9 cellular contexts compared by ENCODE assay signal in the genomic region with DNA sequence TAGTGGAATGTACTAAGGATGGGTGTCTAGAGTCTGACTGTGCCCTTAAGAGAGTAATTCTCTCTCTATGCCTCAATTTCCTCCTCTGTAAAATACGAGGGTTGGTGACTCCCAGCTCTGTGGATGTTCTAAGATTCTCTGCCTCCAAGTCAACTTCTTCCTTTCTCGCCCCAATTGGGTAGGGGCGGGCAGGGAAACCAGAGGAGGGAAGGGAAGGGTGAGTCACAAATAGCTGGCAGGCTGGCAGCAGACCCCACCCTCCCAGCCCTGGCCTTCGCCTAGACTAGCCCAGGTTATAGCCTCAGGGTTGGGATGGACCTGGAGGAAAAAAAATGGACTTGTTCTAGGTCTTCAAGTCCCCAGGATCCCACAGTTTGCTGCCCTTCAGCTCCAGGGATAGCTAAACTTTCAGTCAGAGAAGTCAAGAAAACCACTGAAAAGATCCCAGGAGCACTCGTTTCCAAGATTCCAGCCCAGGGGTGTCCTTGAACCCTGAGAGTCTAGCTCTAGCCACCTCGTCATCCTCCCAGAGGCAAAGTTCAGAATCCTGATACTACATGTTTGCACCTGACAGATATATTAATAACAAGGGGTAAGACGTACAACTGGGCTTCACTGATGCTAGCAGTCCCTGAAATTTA. TPM values are rescaled to one million over a fixed set of nuclear protein-coding genes. Genes with fewer than 3 reads are reported as not detected.
DNase-seq lines count a peak whose midpoint lies in the region; ATAC-seq, FAIRE-seq and TF ChIP-seq lines count a peak whose summit lies in the region.
"Had no signal": no experiment of that assay in that cellular context is flagged by ENCODE, and none has a peak within 500 bp of the region (broad histone marks: within the 10 kb centered on the region; RNA-seq: fewer than 3 reads in every experiment).

No MANE protein-coding gene starts in this region.

- intact Hi-C loops in naive thymus-derived CD4-positive, alpha-beta T cell (cut with micrococcal nuclease), result loop anchor here in 1 of 2 donors (5.0 kb wide), 1 partner anchor 1589 kb away; a partner anchor contains a TSS
- intact Hi-C loops in sigmoid colon (cut with DNase I), result no loop called here

- peak overlapping the region; percentile 90 to 100 (median 97) for H3K4me2 ChIP-seq in BLaER1 treated with 17β-estradiol and CSF1 and Interleukin-3, amounts not matched to agents 10 nM and 100 nM

- H3K9ac ChIP-seq in BLaER1 treated with 17β-estradiol and CSF1 and Interleukin-3, amounts not matched to agents 10 nM and 100 nM, result peak overlapping the region; percentile 77 to 97 (median 90); a peak in 19 of 22 replicates

- H3K4me1 ChIP-seq in BLaER1 treated with 17β-estradiol and CSF1 and Interleukin-3, amounts not matched to agents 10 nM and 100 nM, result peaks cover 51 to 71% (median 64%) of the 10 kb centered on the region in 10 experiments
- H3K4me1 ChIP-seq in naive thymus-derived CD4-positive, alpha-beta T cell (ENCODE audit: control insufficient read depth in 2 of 2, insufficient read depth in 2 of 2, low read length in 2 of 2), result peaks cover 43 to 56% of the 10 kb centered on the region in 2 donors
- peaks cover 0 to 48% (median 36%) of the 10 kb centered on the region in 4 donors for H3K4me1 ChIP-seq in sigmoid colon

- POLR2A ChIA-PET in naive thymus-derived CD4-positive, alpha-beta T cell (lab: Charles Lee), result interaction anchor here (0.6 to 27.1 kb wide), 17 partner anchors 1 to 427 kb away, joined by 3 to 728 read pairs (median 4); a partner anchor contains a TSS

- H3K36me3 Mint-ChIP-seq in naive thymus-derived CD4-positive, alpha-beta T cell, result peaks cover 15 to 62% (median 50%) of the 10 kb centered on the region in 5 donors

- H3K27ac ChIP-seq in BLaER1 treated with 17β-estradiol and CSF1 and Interleukin-3, amounts not matched to agents 10 nM and 100 nM, result peak overlapping the region; percentile 41 to 97 (median 91); a peak in 18 of 22 replicates
- H3K27ac ChIP-seq in KOPT-K1 (ENCODE audit: low read depth, low read length, poor library complexity, severe bottlenecking) (peak overlapping the region; percentile 98), sigmoid colon (peak overlapping the region in 2 of 4 donors; percentile 15 to 98)
- H3K27ac ChIP-seq in naive thymus-derived CD4-positive, alpha-beta T cell (ENCODE audit: low read depth, low read length), result peak overlapping the region; percentile 90

- TF ChIP-seq CTCF in bronchial epithelial cell (IDR thresholded peaks at IDR 0.05; ENCODE audit: insufficient read depth, low read length, severe bottlenecking) (no peak), sigmoid colon (IDR thresholded peaks at IDR 0.05) (no peak)

- H3K27ac Mint-ChIP-seq in naive thymus-derived CD4-positive, alpha-beta T cell, result peak overlapping the region; percentile 96 to 100 (median 97)

- H3K4me3 ChIP-seq in BLaER1 treated with 17β-estradiol and CSF1 and Interleukin-3, amounts not matched to agents 10 nM and 100 nM, result peak overlapping the region in 9 of 10 experiments; percentile 77 to 89 (median 79); a peak in 17 of 20 replicates
- H3K4me3 ChIP-seq in bronchial epithelial cell (ENCODE audit: low read depth, low read length) (peak overlapping the region; percentile 86), sigmoid colon (peak overlapping the region in 1 of 4 donors; percentile 87)
- peak overlapping the region; percentile 82 for H3K4me3 ChIP-seq in naive thymus-derived CD4-positive, alpha-beta T cell (ENCODE audit: low read length)

- peak; percentile 96 for DNase-seq in bronchial epithelial cell (ENCODE audit: low read depth)
- DNase-seq in naive thymus-derived CD4-positive, alpha-beta T cell, result no peak
- no peak for DNase-seq in AML-193 (lab: John Stamatoyannopoulos, UW)
- DNase-seq in sigmoid colon, result no peak
- DNase-seq in DMS53 treated with DMSO at 0.1 percent for 48 hours (lab: John Stamatoyannopoulos, UW; ENCODE audit: unreplicated experiment), result no peak
- DNase-seq: NCI-H345 had no signal

- H3K27me3 Mint-ChIP-seq in naive thymus-derived CD4-positive, alpha-beta T cell, result no peaks in the 10 kb centered on the region

- H3K9me3 Mint-ChIP-seq in naive thymus-derived CD4-positive, alpha-beta T cell, result peaks cover 0 to 10% (median 0%) of the 10 kb centered on the region in 11 donors

- H3K4me1 Mint-ChIP-seq in naive thymus-derived CD4-positive, alpha-beta T cell, result peaks cover 47 to 67% (median 58%) of the 10 kb centered on the region in 7 donors

- peak in 1 of 2 donors; percentile 12 for TF ChIP-seq POLR2A in sigmoid colon (IDR thresholded peaks at IDR 0.05)

- CTCF ChIA-PET in naive thymus-derived CD4-positive, alpha-beta T cell (lab: Charles Lee), result interaction anchor here (0.8 to 4.6 kb wide), 6 partner anchors 9 to 196 kb away, joined by 3 to 22 read pairs (median 4); a partner anchor contains a TSS

- peaks cover 19 to 39% (median 23%) of the 10 kb centered on the region in 11 experiments for H3K36me3 ChIP-seq in BLaER1 treated with 17β-estradiol and CSF1 and Interleukin-3, amounts not matched to agents 10 nM and 100 nM
- H3K36me3 ChIP-seq in KOPT-K1 (ENCODE audit: insufficient read depth, low read length) (peaks cover 58% of the 10 kb centered on the region), bronchial epithelial cell (ENCODE audit: control insufficient read depth, insufficient read depth, low read length) (peaks cover 13% of the 10 kb centered on the region), sigmoid colon (peaks cover 0 to 3% (median 0%) of the 10 kb centered on the region in 4 donors)
- H3K36me3 ChIP-seq in naive thymus-derived CD4-positive, alpha-beta T cell (ENCODE audit: control insufficient read depth in 2 of 3, insufficient read depth in 3 of 3, low read length in 3 of 3), result peaks cover 4 to 36% (median 11%) of the 10 kb centered on the region in 3 experiments

- H3K9me3 ChIP-seq in BLaER1 treated with 17β-estradiol and CSF1 and Interleukin-3, amounts not matched to agents 10 nM and 100 nM (replicated peaks in 1 of 11), result no peaks in the 10 kb centered on the region
- no peaks in the 10 kb centered on the region for H3K9me3 ChIP-seq in KOPT-K1 (ENCODE audit: insufficient read depth, low read length, poor library complexity, severe bottlenecking)
- no peaks in the 10 kb centered on the region for H3K9me3 ChIP-seq in naive thymus-derived CD4-positive, alpha-beta T cell (ENCODE audit: control insufficient read depth in 2 of 3, low read length in 3 of 3)
- H3K9me3 ChIP-seq in sigmoid colon, result no peaks in the 10 kb centered on the region

- no peaks in the 10 kb centered on the region for H3K27me3 ChIP-seq in BLaER1 treated with 17β-estradiol and CSF1 and Interleukin-3, amounts not matched to agents 10 nM and 100 nM
- H3K27me3 ChIP-seq in bronchial epithelial cell (ENCODE audit: control insufficient read depth, insufficient read depth, low read length) (no peaks in the 10 kb centered on the region), sigmoid colon (no peaks in the 10 kb centered on the region)
- no peaks in the 10 kb centered on the region for H3K27me3 ChIP-seq in naive thymus-derived CD4-positive, alpha-beta T cell (ENCODE audit: control insufficient read depth in 2 of 2, insufficient read depth in 2 of 2, low read length in 2 of 2)

- no peak for FAIRE-seq in bronchial epithelial cell (lab: Jason Lieb, UNC)

- 25 to 56% methylated on average over 7 of the region's 7 CpGs for WGBS in sigmoid colon, 2 donors

- no peak for TF ChIP-seq EP300 in sigmoid colon (IDR thresholded peaks at IDR 0.05)

- peak overlapping the region; percentile 96 to 100 (median 98) for H3K4me3 Mint-ChIP-seq in naive thymus-derived CD4-positive, alpha-beta T cell

- peaks cover 0 to 38% (median 0%) of the 10 kb centered on the region in 11 experiments; a peak in 6 of 22 replicates for H4K20me1 ChIP-seq in BLaER1 treated with 17β-estradiol and CSF1 and Interleukin-3, amounts not matched to agents 10 nM and 100 nM

- no peak for ATAC-seq in naive thymus-derived CD4-positive, alpha-beta T cell
- ATAC-seq in HG02610 (IDR thresholded peaks at IDR 0.05; ENCODE audit: unreplicated experiment), result no peak

RNA-seq across cellular contexts. Expression of a gene that starts 2.3 kb away (rescaled TPM):
- total RNA-seq in bronchial epithelial cell, result 81.9 and 88.5 TPM in 2 replicates
- 1,000 to 10,000 TPM in 3 of 5 experiments, 100 to 1,000 TPM in 2; 705 to 1,507 (median 1,164) TPM for total RNA-seq in naive thymus-derived CD4-positive, alpha-beta T cell
- polyA plus RNA-seq in naive thymus-derived CD4-positive, alpha-beta T cell, result 100 to 1,000 TPM; 259 to 557 TPM
- 10 to 100 TPM; 21.4 to 76.4 (median 49.1) TPM for total RNA-seq in sigmoid colon
- polyA plus RNA-seq in sigmoid colon, result 10 to 100 TPM; 43.0 to 97.8 (median 44.4) TPM

RNA-seq across cellular contexts. Expression of a gene that starts 5.6 kb away (rescaled TPM):
- total RNA-seq in bronchial epithelial cell (34.0 and 56.3 TPM in 2 replicates), sigmoid colon (10 to 100 TPM; 17.5 to 31.7 (median 27.6) TPM)
- total RNA-seq in naive thymus-derived CD4-positive, alpha-beta T cell, result 10 to 100 TPM; 18.5 to 46.9 (median 35.0) TPM
- polyA plus RNA-seq in naive thymus-derived CD4-positive, alpha-beta T cell, result 10 to 100 TPM; 62.1 to 70.7 TPM
- 10 to 100 TPM; 59.9 to 93.9 (median 65.5) TPM for polyA plus RNA-seq in sigmoid colon

RNA-seq across cellular contexts. Expression of a gene that starts 32.6 kb away (rescaled TPM):
- total RNA-seq in bronchial epithelial cell, result 1.8 and 2.6 TPM in 2 replicates
- total RNA-seq in naive thymus-derived CD4-positive, alpha-beta T cell, result not detected
- under 1 TPM; 0.09 to 0.57 TPM for polyA plus RNA-seq in naive thymus-derived CD4-positive, alpha-beta T cell
- 1 to 10 TPM in 1 of 4 donors, under 1 TPM in 1, not detected in 2; 0.71 to 1.3 TPM for total RNA-seq in sigmoid colon
- polyA plus RNA-seq in sigmoid colon, result 1 to 10 TPM; 1.2 to 1.8 (median 1.7) TPM

RNA-seq across cellular contexts. Expression of a gene that starts 33.4 kb away (rescaled TPM):
- 5.2 and 6.8 TPM in 2 replicates for total RNA-seq in bronchial epithelial cell
- total RNA-seq in naive thymus-derived CD4-positive, alpha-beta T cell, result 10 to 100 TPM; 19.0 to 77.2 (median 24.1) TPM
- 1 to 10 TPM; 7.0 to 9.6 TPM for polyA plus RNA-seq in naive thymus-derived CD4-positive, alpha-beta T cell
- 10 to 100 TPM; 11.4 to 27.7 (median 18.8) TPM for total RNA-seq in sigmoid colon
- polyA plus RNA-seq in sigmoid colon, result 10 to 100 TPM in 2 of 3 donors, 1 to 10 TPM in 1; 7.2 to 23.4 (median 11.1) TPM

RNA-seq across cellular contexts. Expression of a gene that starts 40.6 kb away (rescaled TPM):
- total RNA-seq in bronchial epithelial cell (30.8 and 48.8 TPM in 2 replicates), sigmoid colon (100 to 1,000 TPM in 3 of 4 donors, 10 to 100 TPM in 1; 92.8 to 102 (median 101) TPM)
- total RNA-seq in naive thymus-derived CD4-positive, alpha-beta T cell, result 100 to 1,000 TPM in 1 of 5 experiments, 10 to 100 TPM in 4; 45.2 to 109 (median 62.7) TPM
- 10 to 100 TPM; 69.6 to 86.7 TPM for polyA plus RNA-seq in naive thymus-derived CD4-positive, alpha-beta T cell
- polyA plus RNA-seq in sigmoid colon, result 100 to 1,000 TPM in 1 of 3 donors, 10 to 100 TPM in 2; 82.8 to 113 (median 83.5) TPM
